ENCODE assay signal across 8 cellular contexts in the genomic region with DNA sequence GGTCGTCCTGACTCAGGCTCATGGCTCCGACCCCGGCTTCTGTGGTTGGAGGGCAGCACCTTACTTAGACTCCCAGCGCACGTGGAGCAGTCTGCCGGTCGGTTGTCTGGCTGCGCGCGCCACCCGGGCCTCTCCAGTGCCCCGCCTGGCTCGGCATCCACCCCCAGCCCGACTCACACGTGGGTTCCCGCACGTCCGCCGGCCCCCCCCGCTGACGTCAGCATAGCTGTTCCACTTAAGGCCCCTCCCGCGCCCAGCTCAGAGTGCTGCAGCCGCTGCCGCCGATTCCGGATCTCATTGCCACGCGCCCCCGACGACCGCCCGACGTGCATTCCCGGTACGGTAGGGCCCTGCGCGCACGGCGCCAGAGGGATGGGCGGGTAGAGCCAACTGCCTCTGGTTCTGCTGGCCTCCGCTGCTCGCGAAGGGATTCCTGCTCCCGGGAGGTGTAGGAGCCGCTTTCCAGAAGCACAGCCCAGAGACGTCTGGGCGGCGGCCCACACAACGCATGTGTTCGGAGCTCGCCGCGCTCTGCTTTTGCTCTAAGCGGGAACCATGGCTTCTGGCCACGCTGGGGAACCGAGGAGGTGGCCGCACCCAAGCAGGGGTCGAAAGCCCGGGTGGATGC. TPM values are rescaled to one million over a fixed set of nuclear protein-coding genes. Genes with fewer than 3 reads are reported as not detected.
DNase-seq lines count a peak whose midpoint lies in the region; ATAC-seq and TF ChIP-seq lines count a peak whose summit lies in the region.

A gene (plus strand): TSS at position 264 of the 628 bp plus-strand sequence. CDS start 2,280 bp downstream, outside the sequence.

- DNase-seq in NCI-H187 (lab: John Stamatoyannopoulos, UW): peak; percentile 95 to 98
- peak; percentile 97 to 98 (median 98) for DNase-seq in T-helper 17 cell
- peak; percentile 99 for DNase-seq in left ventricle myocardium superior
- peak; percentile 99 to 100 for DNase-seq in psoas muscle

- H3K4me3 ChIP-seq in psoas muscle (peak within 1 kb of the TSS; percentile 79), urinary bladder (ENCODE audit: low read depth, low read length) (peak within 1 kb of the TSS; percentile 88)

- ATAC-seq in GM18498 (IDR thresholded peaks at IDR 0.05; ENCODE audit: unreplicated experiment) (peak; percentile 74), HG02938 (IDR thresholded peaks at IDR 0.05; ENCODE audit: unreplicated experiment) (peak; percentile 66), T-helper 17 cell (peak; percentile 85), left ventricle myocardium superior (peak; percentile 88), psoas muscle (peak; percentile 83 to 87 (median 86))

- H3K27ac ChIP-seq in angular gyrus (ENCODE audit: low read depth, low read length) (peak within 1 kb of the TSS; percentile 73), psoas muscle (peak within 1 kb of the TSS; percentile 98), urinary bladder (ENCODE audit: low read depth) (peak within 1 kb of the TSS; percentile 84)

- no peaks in the 10 kb centered on the region for H3K27me3 ChIP-seq in psoas muscle (ENCODE audit: insufficient read depth in 3 of 3, low read length in 2 of 3)

- peaks cover 32% of the 10 kb centered on the region for H3K4me1 Mint-ChIP-seq in T-helper 17 cell

- peaks cover 4% of the 10 kb centered on the region for H3K36me3 Mint-ChIP-seq in T-helper 17 cell (ENCODE audit: low read depth)

- TF ChIP-seq CTCF in psoas muscle (IDR thresholded peaks at IDR 0.05): no peak

- peak within 1 kb of the TSS; percentile 98 for H3K27ac Mint-ChIP-seq in T-helper 17 cell

- intact Hi-C loops in left ventricle myocardium superior (cut with micrococcal nuclease) (loop anchor here (10.0 kb wide), 1 partner anchor 70 kb away; a partner anchor contains a TSS), psoas muscle (cut with DNase I) (loop anchor here in 1 of 2 donors (5.0 kb wide), 1 partner anchor 303 kb away; a partner anchor contains a TSS)

- H3K4me3 Mint-ChIP-seq in T-helper 17 cell: peak within 1 kb of the TSS; percentile 95

- no peaks in the 10 kb centered on the region for H3K9me3 ChIP-seq in T-helper 17 cell (ENCODE audit: control insufficient read depth, low read length, poor library complexity, severe bottlenecking)
- no peaks in the 10 kb centered on the region for H3K9me3 ChIP-seq in psoas muscle

- H3K36me3 ChIP-seq in psoas muscle (ENCODE audit: insufficient read depth in 1 of 2, low read depth in 1 of 2) (peaks cover 3 to 31% of the 10 kb centered on the region in 2 donors), urinary bladder (ENCODE audit: insufficient read depth) (no peaks in the 10 kb centered on the region)

- H3K27me3 Mint-ChIP-seq in T-helper 17 cell: no peaks in the 10 kb centered on the region

- H3K4me1 ChIP-seq in psoas muscle (peaks cover 25% of the 10 kb centered on the region), urinary bladder (ENCODE audit: insufficient read depth) (no peaks in the 10 kb centered on the region)

- 1% methylated on average over 49 to 60 of the region's 60 CpGs for WGBS in psoas muscle, 3 donors
- WGBS in urinary bladder: under 1% methylated on average over 60 of the region's 60 CpGs

RNA-seq across cellular contexts. Expression of the gene that starts here (rescaled TPM):
- total RNA-seq in T-helper 17 cell (100 to 1,000 TPM; 260 to 313 TPM), left ventricle myocardium superior (332 TPM), psoas muscle (100 to 1,000 TPM; 254 to 867 (median 701) TPM), urinary bladder (163 TPM)
- polyA plus RNA-seq in psoas muscle (1,000 to 10,000 TPM in 2 of 3 donors, 100 to 1,000 TPM in 1; 903 to 1,038 (median 1,020) TPM), urinary bladder (542 TPM)

Comparison
In these comparisons a context has a peak if more than half of its experiments do, and no peak if none do; other contexts are left out.
1. Peak in every context shown above with its lines: DNase-seq, ATAC-seq, H3K4me3 ChIP-seq and H3K27ac ChIP-seq.